Comparison of ENCODE assay signal across 13 cellular contexts in genomic region chr11:121445071-121445768, GRCh38. TPM values are rescaled to one million over a fixed set of nuclear protein-coding genes. Genes with fewer than 3 reads are reported as not detected.
A peak's percentile ranks its signal among the peaks of the same experiment; 100 is the strongest.
DNase-seq lines count a peak whose midpoint lies in the region; ATAC-seq and TF ChIP-seq lines count a peak whose summit lies in the region.
"Had no signal": no experiment of that assay in that cellular context is flagged by ENCODE, and none has a peak within 500 bp of the region (broad histone marks: within the 10 kb centered on the region; RNA-seq: fewer than 3 reads in every experiment).

No MANE protein-coding gene starts in this region.

- H3T11ph ChIP-seq in H9 (ENCODE audit: low read length) = no peak overlapping the region

- H3K9me3 ChIP-seq in H9 (ENCODE audit: control insufficient read depth, low read depth, low read length) (no peaks in the 10 kb centered on the region), neural progenitor cell (ENCODE audit: low read depth) (no peaks in the 10 kb centered on the region), PC-9 (ENCODE audit: insufficient read depth, low read depth) (no peaks in the 10 kb centered on the region)
- H3K9me3 ChIP-seq: left ventricle myocardium inferior, uterus had no signal

- no CpG with 5 or more reads among the region's 14 CpGs for WGBS in H9 (ENCODE audit: extremely low coverage, insufficient read length, low lambda C conversion rate)

- no peak overlapping the region for H3K9ac ChIP-seq in H9 (ENCODE audit: extremely low read depth, insufficient read length, low read length)
- H3K9ac ChIP-seq in neural progenitor cell = no peak overlapping the region

- H3K4me1 ChIP-seq in H9 (ENCODE audit: insufficient read depth, low read length) (peaks cover 2% of the 10 kb centered on the region; the same call in 1 of the 2 replicates), neural progenitor cell (peaks cover 37% of the 10 kb centered on the region), PC-9 (replicated peaks; ENCODE audit: insufficient read depth) (no peaks in the 10 kb centered on the region)
- H3K4me1 ChIP-seq: left ventricle myocardium inferior, uterus had no signal

- H3K27me3 Mint-ChIP-seq in activated CD4-positive, alpha-beta T cell treated with anti-CD3 and anti-CD28 coated beads, Interleukin-2, amount 10 ng/mL, durations not matched to agents 24 days and 14 days = no peaks in the 10 kb centered on the region
- H3K27me3 Mint-ChIP-seq in H9 (ENCODE audit: low read depth) (no peaks in the 10 kb centered on the region; the same call in 1 of the 2 replicates), neural progenitor cell (ENCODE audit: insufficient read depth, low read depth) (peaks cover 20% of the 10 kb centered on the region)
- no peaks in the 10 kb centered on the region for H3K27me3 Mint-ChIP-seq in activated T-helper 17 cell treated with anti-CD3 and anti-CD28 coated beads, Interleukin-2, amount 50 U/mL, for 72 hours

- H2BK15ac ChIP-seq in H9 (ENCODE audit: low read depth, low read length) = no peak overlapping the region

- H4K5ac ChIP-seq in H9 (ENCODE audit: insufficient read length, low read depth, low read length) = no peak overlapping the region

- peaks cover 58% of the 10 kb centered on the region for H3K4me1 Mint-ChIP-seq in activated CD4-positive, alpha-beta T cell treated with anti-CD3 and anti-CD28 coated beads, Interleukin-2, amount 10 ng/mL, durations not matched to agents 24 days and 14 days
- H3K4me1 Mint-ChIP-seq in H9 (peaks cover 36 to 54% of the 10 kb centered on the region in 2 experiments), neural progenitor cell (peaks cover 24% of the 10 kb centered on the region)
- H3K4me1 Mint-ChIP-seq in activated T-helper 17 cell treated with anti-CD3 and anti-CD28 coated beads, Interleukin-2, amount 50 U/mL, for 72 hours = peaks cover 48% of the 10 kb centered on the region

- POLR2A ChIA-PET in PC-9 (lab: Charles Lee; ENCODE audit: unreplicated experiment) = no interaction called here

- H4K20me1 ChIP-seq in H9 (ENCODE audit: control insufficient read depth, insufficient read depth, insufficient read length) (no peaks in the 10 kb centered on the region), neural progenitor cell (ENCODE audit: low read depth) (no peaks in the 10 kb centered on the region), PC-9 (ENCODE audit: insufficient read depth) (no peaks in the 10 kb centered on the region)

- H4K8ac ChIP-seq in H9 (replicated peaks; ENCODE audit: insufficient read length, low read depth, low read length) = no peak overlapping the region

- H3K27ac Mint-ChIP-seq in activated CD4-positive, alpha-beta T cell treated with anti-CD3 and anti-CD28 coated beads, Interleukin-2, amount 10 ng/mL, durations not matched to agents 24 days and 14 days = peak overlapping the region; percentile 65
- H3K27ac Mint-ChIP-seq in H9 (peak overlapping the region in 2 of 3 experiments; percentile 28 to 61; a peak in 3 of 7 replicates), neural progenitor cell (no peak overlapping the region)
- peak overlapping the region; percentile 77 for H3K27ac Mint-ChIP-seq in activated T-helper 17 cell treated with anti-CD3 and anti-CD28 coated beads, Interleukin-2, amount 50 U/mL, for 72 hours

- no peak overlapping the region for H3K4me3 ChIP-seq in neural progenitor cell
- no peak overlapping the region for H3K4me3 ChIP-seq in PC-9
- H3K4me3 ChIP-seq: left ventricle myocardium inferior, uterus had no signal

- no peak overlapping the region for H3K27ac ChIP-seq in H9 (ENCODE audit: insufficient read length, low read depth, low read length)
- H3K27ac ChIP-seq in neural progenitor cell = no peak overlapping the region
- H3K27ac ChIP-seq in PC-9 = no peak overlapping the region
- H3K27ac ChIP-seq: left ventricle myocardium inferior, uterus had no signal

- CTCF ChIA-PET in PC-9 (lab: Charles Lee) = no interaction called here

- H4K91ac ChIP-seq in H9 (ENCODE audit: insufficient read length, low read depth, low read length) = no peak overlapping the region

- H2AFZ ChIP-seq in H9 (ENCODE audit: low read length) (no peak overlapping the region), neural progenitor cell (replicated peaks) (peak overlapping the region; percentile 17), PC-9 (no peak overlapping the region)

- no peak overlapping the region for H2BK120ac ChIP-seq in H9 (ENCODE audit: low read depth, low read length, poor library complexity, severe bottlenecking)

- H3K23me2 ChIP-seq in H9 (ENCODE audit: insufficient read length, low read depth, low read length, poor library complexity, severe bottlenecking) = no peaks in the 10 kb centered on the region

- no peak overlapping the region for H3K4ac ChIP-seq in H9 (ENCODE audit: low read depth, low read length)

- no peak overlapping the region for H3K56ac ChIP-seq in H9 (ENCODE audit: insufficient read length, low read depth, low read length)

- H3K36me3 ChIP-seq in neural progenitor cell (no peaks in the 10 kb centered on the region), PC-9 (ENCODE audit: low read depth) (no peaks in the 10 kb centered on the region)
- H3K36me3 ChIP-seq: left ventricle myocardium inferior, uterus had no signal

- intact Hi-C loops in activated CD4-positive, alpha-beta T cell treated with anti-CD3 and anti-CD28 coated beads, Interleukin-2, amount 10 ng/mL, durations not matched to agents 24 days and 14 days (cut with micrococcal nuclease) = no loop called here
- intact Hi-C loops in PC-9 (cut with micrococcal nuclease; ENCODE audit: unreplicated experiment) (no loop called here), sciatic nerve (cut with DNase I) (no loop called here)

- no peak for TF ChIP-seq CTCF in H9 (conservative IDR thresholded peaks at IDR 0.05)
- no peak for TF ChIP-seq CTCF in neural progenitor cell (IDR thresholded peaks at IDR 0.05)
- TF ChIP-seq CTCF in PC-9 (conservative IDR thresholded peaks at IDR 0.05) = no peak

- no peak overlapping the region for H3K18ac ChIP-seq in H9 (ENCODE audit: insufficient read length, low read depth, low read length)

- no peak overlapping the region for H2BK12ac ChIP-seq in H9 (ENCODE audit: insufficient read length, low read depth, low read length)

- no peaks in the 10 kb centered on the region for H3K9me2 ChIP-seq in PC-9 (ENCODE audit: insufficient read depth)

- no peaks in the 10 kb centered on the region for H3K79me1 ChIP-seq in H9 (ENCODE audit: insufficient read depth, low read depth, low read length, poor library complexity, severe bottlenecking)

- H3F3A ChIP-seq in neural progenitor cell (ENCODE audit: low read depth) (peaks cover 38% of the 10 kb centered on the region), PC-9 (ENCODE audit: insufficient read depth, low read depth) (no peaks in the 10 kb centered on the region)

- H3K9me3 Mint-ChIP-seq in activated CD4-positive, alpha-beta T cell treated with anti-CD3 and anti-CD28 coated beads, Interleukin-2, amount 10 ng/mL, durations not matched to agents 24 days and 14 days = no peaks in the 10 kb centered on the region
- H3K9me3 Mint-ChIP-seq in H9 = no peaks in the 10 kb centered on the region
- no peaks in the 10 kb centered on the region for H3K9me3 Mint-ChIP-seq in activated T-helper 17 cell treated with anti-CD3 and anti-CD28 coated beads, Interleukin-2, amount 50 U/mL, for 72 hours
- H3K9me3 Mint-ChIP-seq in neural progenitor cell = peaks cover 2% of the 10 kb centered on the region

- H3K4me2 ChIP-seq in H9 (ENCODE audit: insufficient read depth, insufficient read length, low read length) = no peak overlapping the region
- H3K4me2 ChIP-seq in neural progenitor cell = no peak overlapping the region
- H3K4me2 ChIP-seq in PC-9 = no peak overlapping the region

- H2AK5ac ChIP-seq in H9 (ENCODE audit: insufficient read length, low read length) = no peak overlapping the region

- BruUV-seq in PC-9 (replicated peaks; lab: Mats Ljungman, UMichigan) = no TSS peak

- H3K79me2 ChIP-seq in H9 (ENCODE audit: insufficient read depth, low read length) = no peaks in the 10 kb centered on the region
- no peaks in the 10 kb centered on the region for H3K79me2 ChIP-seq in neural progenitor cell (ENCODE audit: low read depth)
- H3K79me2 ChIP-seq in PC-9 (ENCODE audit: low read depth) = no peaks in the 10 kb centered on the region

- H3K27me3 ChIP-seq in H9 (ENCODE audit: insufficient read depth, low read length) = no peaks in the 10 kb centered on the region
- H3K27me3 ChIP-seq in neural progenitor cell = no peaks in the 10 kb centered on the region
- H3K27me3 ChIP-seq in PC-9 (ENCODE audit: insufficient read depth, low read depth) = no peaks in the 10 kb centered on the region; the same call in 1 of the 2 replicates
- H3K27me3 ChIP-seq: uterus had no signal

- H2BK20ac ChIP-seq in H9 (ENCODE audit: low read depth, low read length, poor library complexity, severe bottlenecking) = no peak overlapping the region

- no peak overlapping the region for H2BK5ac ChIP-seq in H9 (ENCODE audit: insufficient read length, low read length)

- peak overlapping the region; percentile 51 for H3K4me3 Mint-ChIP-seq in activated CD4-positive, alpha-beta T cell treated with anti-CD3 and anti-CD28 coated beads, Interleukin-2, amount 10 ng/mL, durations not matched to agents 24 days and 14 days
- H3K4me3 Mint-ChIP-seq in H9 (no peak overlapping the region), neural progenitor cell (no peak overlapping the region)
- H3K4me3 Mint-ChIP-seq in activated T-helper 17 cell treated with anti-CD3 and anti-CD28 coated beads, Interleukin-2, amount 50 U/mL, for 72 hours = peak overlapping the region; percentile 70

- H3K14ac ChIP-seq in H9 (ENCODE audit: insufficient read depth, low read length) = no peak overlapping the region

- no peak for DNase-seq in activated CD4-positive, alpha-beta T cell treated with anti-CD3 and anti-CD28 coated beads, Interleukin-2, amount 10 ng/mL, durations not matched to agents 24 days and 14 days
- no peak for DNase-seq in activated CD4-positive, alpha-beta T cell treated with anti-CD3 and anti-CD28 coated beads for 1 hour
- DNase-seq in H9 = no peak
- DNase-seq in neural progenitor cell (ENCODE audit: low spot score) = no peak
- no peak for DNase-seq in PC-9
- DNase-seq in activated effector memory CD4-positive, alpha-beta T cell treated with anti-CD3 and anti-CD28 coated beads, Interleukin-2, amount 50 U/mL, for 16 hours = no peak
- DNase-seq in sciatic nerve (ENCODE audit: low spot score) = no peak
- DNase-seq: activated CD8-positive, alpha-beta memory T cell treated with anti-CD3 and anti-CD28 coated beads for 24 hours; DMS153; left ventricle myocardium inferior; NCI-H2107; uterus had no signal

- no peak for ATAC-seq in activated T-helper 17 cell treated with anti-CD3 and anti-CD28 coated beads, Interleukin-2, amount 50 U/mL, for 72 hours (replicated peaks)
- no peak for ATAC-seq in sciatic nerve

- H3K36me3 Mint-ChIP-seq in activated CD4-positive, alpha-beta T cell treated with anti-CD3 and anti-CD28 coated beads, Interleukin-2, amount 10 ng/mL, durations not matched to agents 24 days and 14 days (ENCODE audit: low read depth) = peaks cover 19% of the 10 kb centered on the region
- H3K36me3 Mint-ChIP-seq in H9 (ENCODE audit: insufficient read depth in 1 of 3, low read depth in 3 of 3) = peaks cover 0 to 2% (median 0%) of the 10 kb centered on the region in 3 experiments; a peak in 1 of 7 replicates
- peaks cover 7% of the 10 kb centered on the region for H3K36me3 Mint-ChIP-seq in activated T-helper 17 cell treated with anti-CD3 and anti-CD28 coated beads, Interleukin-2, amount 50 U/mL, for 72 hours (ENCODE audit: low read depth)
- no peaks in the 10 kb centered on the region for H3K36me3 Mint-ChIP-seq in neural progenitor cell

- no peak overlapping the region for H3K23ac ChIP-seq in H9 (ENCODE audit: insufficient read length, low read depth, low read length)

RNA-seq across cellular contexts. Expression of gene SORL1, which starts 6.9 kb away (rescaled TPM):
- total RNA-seq in activated CD4-positive, alpha-beta T cell treated with anti-CD3 and anti-CD28 coated beads, Interleukin-2, amount 10 ng/mL, durations not matched to agents 24 days and 14 days = 28.4 and 30.3 TPM in 2 replicates
- total RNA-seq in H9 (2021) = 64.4 and 68.3 TPM in 2 replicates
- 10 to 100 TPM; 47.1 to 98.5 TPM for total RNA-seq in activated T-helper 17 cell treated with anti-CD3 and anti-CD28 coated beads, Interleukin-2, amount 50 U/mL, for 72 hours
- total RNA-seq in neural progenitor cell (ENCODE audit: low replicate concordance) = 45.6 and 46.0 TPM in 2 replicates
- total RNA-seq in PC-9 (2021) = 4.9 and 6.4 TPM in 2 replicates
- 45.1 TPM for total RNA-seq in sciatic nerve

Comparison
In these comparisons a context has a peak if more than half of its experiments do, and no peak if none do; other contexts are left out.
1. H3K4me3 Mint-ChIP-seq: peak in activated CD4-positive, alpha-beta T cell treated with anti-CD3 and anti-CD28 coated beads, Interleukin-2, amount 10 ng/mL, durations not matched to agents 24 days and 14 days (single experiment) and activated T-helper 17 cell treated with anti-CD3 and anti-CD28 coated beads, Interleukin-2, amount 50 U/mL, for 72 hours (single experiment); none in H9 (0 of 2) and neural progenitor cell (single experiment).